13 cellular contexts compared by ENCODE assay signal in the genomic region with DNA sequence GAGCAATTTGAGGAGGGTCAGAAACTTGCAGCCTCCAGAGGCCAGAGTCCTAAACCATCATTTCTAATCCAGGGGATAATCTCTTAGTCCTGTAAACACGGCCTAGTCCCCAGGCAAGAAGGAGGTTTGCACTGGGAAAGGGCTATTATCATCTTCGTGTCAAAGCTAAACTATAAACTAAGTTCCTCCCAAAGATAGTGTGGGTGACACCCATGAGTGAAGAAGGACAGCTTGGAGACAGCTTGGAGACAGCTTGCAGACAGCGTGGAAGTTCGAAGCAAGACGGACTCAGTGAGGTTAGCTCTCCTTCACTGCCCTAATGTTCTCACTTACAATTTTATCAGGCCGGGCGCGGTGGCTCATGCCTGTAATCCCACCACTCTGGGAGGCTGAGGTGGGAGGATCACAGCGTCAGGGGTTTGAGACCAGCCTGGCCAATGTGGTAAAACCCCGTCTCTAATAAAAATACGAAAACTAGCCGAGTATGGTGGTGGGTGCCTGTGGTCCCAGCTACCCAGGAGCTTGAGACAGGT. TPM values are rescaled to one million over a fixed set of nuclear protein-coding genes. Genes with fewer than 3 reads are reported as not detected.
DNase-seq lines count a peak whose midpoint lies in the region; ATAC-seq lines count a peak whose summit lies in the region.
"Had no signal": no experiment of that assay in that cellular context is flagged by ENCODE, and none has a peak within 500 bp of the region (broad histone marks: within the 10 kb centered on the region; RNA-seq: fewer than 3 reads in every experiment).

No MANE protein-coding gene starts in this region.

- H3K4me1 ChIP-seq in adipocyte (ENCODE audit: control insufficient read depth, insufficient read depth, low read length) (peaks cover 32% of the 10 kb centered on the region), skeletal muscle satellite cell (ENCODE audit: control insufficient read depth, insufficient read depth, low read length) (peaks cover 8% of the 10 kb centered on the region)
- H3K4me1 ChIP-seq: psoas muscle, thyroid gland had no signal

- H3K9ac ChIP-seq in adipocyte (ENCODE audit: low read length) (peak overlapping the region; percentile 19), skeletal muscle satellite cell (ENCODE audit: low read depth, low read length) (no peak overlapping the region)

- H3K9me3 ChIP-seq in adipocyte (ENCODE audit: control insufficient read depth, low read length) (no peaks in the 10 kb centered on the region), skeletal muscle satellite cell (replicated peaks; ENCODE audit: low read length) (no peaks in the 10 kb centered on the region)
- H3K9me3 ChIP-seq: psoas muscle, thyroid gland had no signal

- DNase-seq in adipocyte (ENCODE audit: low read depth): no peak
- peak; percentile 43 for DNase-seq in left lobe of liver (ENCODE audit: low spot score)
- DNase-seq in D341Med (ENCODE audit: low spot score): no peak
- DNase-seq: activated naive CD4-positive, alpha-beta T cell treated with anti-CD3 and anti-CD28 coated beads, Interleukin-2, amount 10 ng/mL, durations not matched to agents 7 days and 5 days; caudate nucleus; CD8-positive, alpha-beta memory T cell; NCI-H1105 treated with DMSO at 0.1 percent for 48 hours; thyroid gland had no signal

- H3K27me3 ChIP-seq in adipocyte (replicated peaks; ENCODE audit: control insufficient read depth, insufficient read depth, low read length) (no peaks in the 10 kb centered on the region), skeletal muscle satellite cell (ENCODE audit: control insufficient read depth, insufficient read depth, low read length) (no peaks in the 10 kb centered on the region)
- H3K27me3 ChIP-seq: thyroid gland had no signal

- H3K4me3 ChIP-seq in adipocyte (ENCODE audit: low read length) (peak overlapping the region; percentile 52), skeletal muscle satellite cell (ENCODE audit: low read length) (no peak overlapping the region)
- H3K4me3 ChIP-seq: psoas muscle, thyroid gland had no signal

- ATAC-seq in HG02943 (IDR thresholded peaks at IDR 0.05; ENCODE audit: low read depth, unreplicated experiment) (peak; percentile 12), left lobe of liver (peak; percentile 13), GM21576 (IDR thresholded peaks at IDR 0.05; ENCODE audit: unreplicated experiment) (no peak), HG02884 (IDR thresholded peaks at IDR 0.05; ENCODE audit: unreplicated experiment) (no peak)
- ATAC-seq: psoas muscle had no signal

- H3K36me3 ChIP-seq in adipocyte (ENCODE audit: control insufficient read depth, insufficient read depth, low read length, severe bottlenecking) (no peaks in the 10 kb centered on the region), skeletal muscle satellite cell (ENCODE audit: insufficient read depth, low read length) (no peaks in the 10 kb centered on the region)
- H3K36me3 ChIP-seq: thyroid gland had no signal

- H3K4me2 ChIP-seq in skeletal muscle satellite cell (ENCODE audit: low read length): peak overlapping the region; percentile 55

RNA-seq across cellular contexts. Expression of a gene that starts 19.3 kb away (rescaled TPM):
- 11.4 TPM for total RNA-seq in left lobe of liver
- total RNA-seq in skeletal muscle satellite cell (2012; rRNA removed): 3.0 and 15.5 TPM in 2 replicates

RNA-seq across cellular contexts. Expression of a gene that starts 56.7 kb away (rescaled TPM):
- 31.7 TPM for total RNA-seq in left lobe of liver
- 46.7 and 46.9 TPM in 2 replicates for total RNA-seq in skeletal muscle satellite cell (2012; rRNA removed)

Comparison
In these comparisons a context has a peak if more than half of its experiments do, and no peak if none do; other contexts are left out.
1. ATAC-seq: peak in HG02943 (single experiment) and left lobe of liver (single experiment); none in GM21576 (single experiment) and HG02884 (single experiment).